ENCODE assay signal across 8 cellular contexts in genomic region chr5:40834849-40835787, GRCh38. TPM values are rescaled to one million over a fixed set of nuclear protein-coding genes. Genes with fewer than 3 reads are reported as not detected.
DNase-seq lines count a peak whose midpoint lies in the region; ATAC-seq, FAIRE-seq and TF ChIP-seq lines count a peak whose summit lies in the region.

Gene RPL37, minus strand, starts transcription at chr5:40835222. Its CDS starts 37 bp downstream, at chr5:40835185.

- peaks cover 44% of the 10 kb centered on the region for H4K20me1 ChIP-seq in OCI-LY7 (ENCODE audit: insufficient read depth, low read length)
- peaks cover 4% of the 10 kb centered on the region for H4K20me1 ChIP-seq in endothelial cell of umbilical vein (replicated peaks; ENCODE audit: control insufficient read depth, extremely low read depth, insufficient read depth, low read length)

- H3K9me2 ChIP-seq in OCI-LY7 (ENCODE audit: insufficient read depth, low read length) = no peaks in the 10 kb centered on the region

- peak; percentile 99 for TF ChIP-seq POLR2A in endothelial cell of umbilical vein (IDR thresholded peaks at IDR 0.05; ENCODE audit: low read depth, low read length)

- H3K9ac ChIP-seq in endothelial cell of umbilical vein (replicated peaks; ENCODE audit: extremely low read depth, insufficient read depth, low read length) = peak within 1 kb of the TSS; percentile 96

- H3K4me3 ChIP-seq in OCI-LY7 (ENCODE audit: low read depth, low read length, poor library complexity, severe bottlenecking) = peak within 1 kb of the TSS; percentile 88
- peak within 1 kb of the TSS; percentile 44 to 90 (median 66) for H3K4me3 ChIP-seq in endothelial cell of umbilical vein (replicated peaks in 1 of 3; ENCODE audit: insufficient read depth in 1 of 3, low read depth in 1 of 3, low read length in 3 of 3)

- POLR2A ChIA-PET in OCI-LY7 (lab: Charles Lee) (interaction anchor here (0.5 to 0.8 kb wide), 5 partner anchors 13 to 1755 kb away, joined by 3 to 4 read pairs (median 4); no protein-coding TSS in a partner anchor), endothelial cell of umbilical vein (lab: Charles Lee) (interaction anchor here (0.6 kb wide), 1 partner anchor 152 kb away, joined by 3 read pairs; no protein-coding TSS in a partner anchor)

- BruUV-seq in OCI-LY7 (replicated peaks; lab: Mats Ljungman, UMichigan) (TSS peak; percentile 99), endothelial cell of umbilical vein (replicated peaks; lab: Mats Ljungman, UMichigan) (TSS peak; percentile 99)

- peak within 1 kb of the TSS; percentile 79; the same call in 1 of the 2 replicates for H2AFZ ChIP-seq in OCI-LY7 (ENCODE audit: low read length)
- peak within 1 kb of the TSS; percentile 72 for H2AFZ ChIP-seq in endothelial cell of umbilical vein (ENCODE audit: low read depth, low read length)

- H3K9me3 ChIP-seq in OCI-LY7 (ENCODE audit: low read length) = no peaks in the 10 kb centered on the region
- H3K9me3 ChIP-seq in endothelial cell of umbilical vein (replicated peaks; ENCODE audit: control insufficient read depth, insufficient read depth, low read length) = no peaks in the 10 kb centered on the region

- TF ChIP-seq CTCF in D721Med (IDR thresholded peaks at IDR 0.05; ENCODE audit: insufficient read depth, missing control alignments) (no peak), OCI-LY7 (conservative IDR thresholded peaks at IDR 0.05; ENCODE audit: low read length) (no peak), endothelial cell of umbilical vein (IDR thresholded peaks at IDR 0.05; ENCODE audit: extremely low read depth in 1 of 2, insufficient read depth in 1 of 2, low read depth in 1 of 2, low read length in 2 of 2) (no peak)

- intact Hi-C loops in OCI-LY7 (cut with micrococcal nuclease; ENCODE audit: unreplicated experiment) (loop anchor here (1.0 to 10.0 kb wide), 4 partner anchors 37 to 1067 kb away; partner anchors contain the start of genes PRKAA1, RIMOC1 and TTC33), endothelial cell of umbilical vein (cut with micrococcal nuclease) (loop anchor here (1.0 to 2.0 kb wide), 4 partner anchors 37 to 156 kb away; partner anchors contain the start of genes PRKAA1, PTGER4 and TTC33)

- DNase-seq in D721Med (ENCODE audit: insufficient read length, low spot score) (peak; percentile 66), HuH-7.5 (ENCODE audit: low spot score) (peak; percentile 82), OCI-LY7 (ENCODE audit: low spot score) (peak; percentile 97), activated T-cell treated with anti-CD3 and anti-CD28 coated beads for 1 hour (ENCODE audit: low read depth) (peak; percentile 81), endothelial cell of umbilical vein (ENCODE audit: low read depth, low spot score) (peak; percentile 94), middle frontal gyrus (ENCODE audit: extremely low spot score, low spot score) (peak; percentile 97)
- DNase-seq in stimulated activated CD8-positive, alpha-beta memory T cell treated with anti-CD3 and anti-CD28 coated beads, Interleukin-2, amount 100 ng/mL, for 48 hours (ENCODE audit: low read depth in 2 of 2) = peak; percentile 85 to 86

- H3K36me3 ChIP-seq in OCI-LY7 (ENCODE audit: insufficient read depth, low read length) (peaks cover 48% of the 10 kb centered on the region), endothelial cell of umbilical vein (ENCODE audit: control insufficient read depth in 2 of 2, extremely low read depth in 1 of 2, insufficient read depth in 2 of 2, low read length in 2 of 2) (peaks cover 12 to 24% of the 10 kb centered on the region in 2 experiments)

- dilution Hi-C loops in endothelial cell of umbilical vein (cut with MboI; ENCODE audit: extremely low pct_ligation_motif_present, low sequenced_read_pairs) = no loop called here

- no peaks in the 10 kb centered on the region for H3K27me3 ChIP-seq in endothelial cell of umbilical vein (ENCODE audit: control insufficient read depth in 2 of 2, insufficient read depth in 2 of 2, low read length in 2 of 2)

- no peaks in the 10 kb centered on the region for H3K9me1 ChIP-seq in endothelial cell of umbilical vein (replicated peaks; ENCODE audit: control insufficient read depth, extremely low read depth, insufficient read depth, low read length)

- H3K79me2 ChIP-seq in OCI-LY7 (ENCODE audit: insufficient read depth, low read depth, low read length) = peaks cover 52% of the 10 kb centered on the region
- H3K79me2 ChIP-seq in endothelial cell of umbilical vein (ENCODE audit: control insufficient read depth, insufficient read depth, low read length) = peaks cover 44% of the 10 kb centered on the region

- peak; percentile 98 for ATAC-seq in GM21526 (IDR thresholded peaks at IDR 0.05; ENCODE audit: low FRiP score, unreplicated experiment)

- H3K4me2 ChIP-seq in OCI-LY7 (ENCODE audit: low read length) (peak within 1 kb of the TSS; percentile 95), endothelial cell of umbilical vein (ENCODE audit: insufficient read depth, low read length) (peak within 1 kb of the TSS; percentile 86)

- CTCF ChIA-PET in OCI-LY7 (lab: Charles Lee; ENCODE audit: unreplicated experiment) (no interaction called here), endothelial cell of umbilical vein (lab: Charles Lee) (interaction anchor here (0.8 kb wide), 1 partner anchor 37 kb away, joined by 3 read pairs; the partner anchor contains the start of gene PRKAA1)

- H3K4me1 ChIP-seq in OCI-LY7 (ENCODE audit: insufficient read depth, low read length, poor library complexity, severe bottlenecking) = peaks cover 37% of the 10 kb centered on the region
- H3K4me1 ChIP-seq in endothelial cell of umbilical vein (ENCODE audit: control insufficient read depth, extremely low read depth, insufficient read depth, low read length) = peaks cover 28% of the 10 kb centered on the region

- H3K27ac ChIP-seq in OCI-LY7 (ENCODE audit: low read depth, low read length, poor library complexity, severe bottlenecking) (peak within 1 kb of the TSS; percentile 79), endothelial cell of umbilical vein (ENCODE audit: insufficient read depth, low read depth, low read length) (peak within 1 kb of the TSS; percentile 71)

- FAIRE-seq in D721Med (lab: Jason Lieb, UNC) (no peak), endothelial cell of umbilical vein (lab: Jason Lieb, UNC) (peak; percentile 92)

TF ChIP-seq in endothelial cell of umbilical vein, 7 proteins besides CTCF, POLR2A, EP300 and RAD21:
- TF ChIP-seq JUN (IDR thresholded peaks at IDR 0.05; ENCODE audit: borderline replicate concordance, insufficient read depth, insufficient read length, low read depth) = no peak
- TF ChIP-seq MYC (IDR thresholded peaks at IDR 0.05; ENCODE audit: low read depth, low read length) = peak; percentile 8
- peak; percentile 99 for TF ChIP-seq POLR2AphosphoS5 (IDR thresholded peaks at IDR 0.05; ENCODE audit: insufficient read depth, low read depth, low read length)
- no peak for TF ChIP-seq EZH2 (IDR thresholded peaks at IDR 0.05; ENCODE audit: borderline replicate concordance, low read depth, low read length, severe bottlenecking)
- TF ChIP-seq, protein P1, sequence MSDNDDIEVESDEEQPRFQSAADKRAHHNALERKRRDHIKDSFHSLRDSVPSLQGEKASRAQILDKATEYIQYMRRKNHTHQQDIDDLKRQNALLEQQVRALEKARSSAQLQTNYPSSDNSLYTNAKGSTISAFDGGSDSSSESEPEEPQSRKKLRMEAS (IDR thresholded peaks at IDR 0.05; ENCODE audit: insufficient read depth, insufficient read length) = no peak
- TF ChIP-seq FOS (IDR thresholded peaks at IDR 0.05; ENCODE audit: borderline replicate concordance, insufficient read depth, low read length) = no peak

RNA-seq across cellular contexts. Expression of gene RPL37, which starts in this region (rescaled TPM):
- 2,743 and 2,779 TPM in 2 replicates for total RNA-seq in OCI-LY7 (2014; rRNA removed; shearing (Covaris generic))
- total RNA-seq in OCI-LY7 (2022) (1,857 and 1,905 TPM in 2 replicates), endothelial cell of umbilical vein (1,348 and 1,380 TPM in 2 replicates)
- polyA plus RNA-seq in endothelial cell of umbilical vein = 259 and 274 TPM in 2 replicates
- 713 and 717 TPM in 2 replicates for polyA plus RNA-seq in endothelial cell of umbilical vein (2011; cell fraction: cytosol; rRNA removed)
- 198 and 377 TPM in 2 replicates for polyA plus RNA-seq in endothelial cell of umbilical vein (2011; cell fraction: nucleus; rRNA removed)
- polyA plus RNA-seq in endothelial cell of umbilical vein (2012) = 2,072 and 2,765 TPM in 2 replicates
- polyA minus RNA-seq in endothelial cell of umbilical vein = 1,095 and 1,451 TPM in 2 replicates
- 1,353 TPM for polyA minus RNA-seq in endothelial cell of umbilical vein (2011; cell fraction: cytosol; rRNA and poly(A)+ RNA removed)
- polyA minus RNA-seq in endothelial cell of umbilical vein (2011; cell fraction: nucleus; rRNA and poly(A)+ RNA removed) = 127 and 132 TPM in 2 replicates

Comparison
In these comparisons a context has a peak if more than half of its experiments do, and no peak if none do; other contexts are left out.
1. Peak in every context shown above with its lines: DNase-seq, ATAC-seq, H3K4me3 ChIP-seq and H3K27ac ChIP-seq.